Comparison of ENCODE assay signal across 17 cellular contexts in the genomic region with DNA sequence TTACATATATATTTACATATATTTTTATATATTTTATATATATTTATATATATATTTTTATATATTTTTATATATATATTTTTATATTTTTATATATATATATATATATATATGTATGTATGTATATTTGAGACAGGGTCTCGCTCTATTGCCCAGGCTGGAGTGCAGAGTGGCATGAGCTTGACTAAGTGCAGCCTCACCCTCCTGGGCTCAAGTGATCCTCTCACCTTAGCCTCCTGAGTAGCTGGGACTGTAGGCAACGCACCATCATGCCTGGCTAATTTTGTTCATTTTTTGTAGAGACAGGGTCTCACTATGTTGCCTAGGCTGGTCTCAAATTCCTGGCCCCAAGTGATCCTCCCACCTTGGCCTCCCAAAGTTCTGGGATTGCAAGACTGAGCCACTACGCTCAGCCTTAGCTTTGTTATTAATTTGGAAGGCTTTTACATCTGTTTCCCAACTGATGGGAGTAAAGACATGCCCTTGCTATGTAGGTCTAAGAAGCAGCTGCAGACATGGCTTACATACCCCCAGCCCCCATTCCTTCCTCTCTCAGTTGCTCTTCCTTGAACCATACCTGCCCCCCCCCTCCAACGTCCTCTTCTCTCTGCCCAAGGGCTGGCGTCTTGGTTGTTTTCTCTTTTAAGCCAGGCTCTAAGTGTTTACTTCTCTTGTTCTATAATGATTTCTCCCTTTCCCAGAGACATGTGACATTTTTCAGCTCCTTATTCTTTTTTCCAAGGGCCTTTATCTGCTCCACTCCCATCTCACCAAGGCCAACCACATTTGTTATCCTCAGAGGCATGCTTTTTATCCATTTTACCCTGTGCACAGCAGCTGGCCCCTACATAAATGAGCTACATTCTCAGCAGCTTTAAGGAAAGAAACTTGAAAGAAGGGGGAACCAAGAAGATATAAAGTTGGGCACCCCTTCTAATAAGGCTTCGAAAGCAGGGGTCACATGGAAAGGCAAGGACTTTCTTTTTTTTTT.
DNase-seq lines count a peak whose midpoint lies in the region; ATAC-seq, FAIRE-seq and TF ChIP-seq lines count a peak whose summit lies in the region.
"Had no signal": no experiment of that assay in that cellular context is flagged by ENCODE, and none has a peak within 500 bp of the region (broad histone marks: within the 10 kb centered on the region; RNA-seq: fewer than 3 reads in every experiment).

No MANE protein-coding gene starts in this region.

- H3K4me1 ChIP-seq in Panc1 (ENCODE audit: control insufficient read depth, insufficient read depth, low read length) (peaks cover 4% of the 10 kb centered on the region; the same call in 1 of the 2 replicates), mesodermal cell (ENCODE audit: control insufficient read depth, insufficient read depth, low read length, poor library complexity, severe bottlenecking) (no peaks in the 10 kb centered on the region)

- WGBS in mesodermal cell (ENCODE audit: insufficient coverage in 2 of 2), 2 experiments: 89 to 91% methylated on average over 5 to 6 of the region's 6 CpGs

- no peak overlapping the region for H3K27ac Mint-ChIP-seq in activated CD4-positive, alpha-beta T cell treated with anti-CD3 and anti-CD28 coated beads, Interleukin-2, amount 10 ng/mL, durations not matched to agents 7 days and 5 days
- H3K27ac Mint-ChIP-seq in activated CD4-positive, alpha-beta T cell treated with anti-CD3 and anti-CD28 coated beads, Interleukin-2, amount 10 ng/mL, durations not matched to agents 24 days and 14 days: no peak overlapping the region

- BruUV-seq in Panc1 (replicated peaks; lab: Mats Ljungman, UMichigan): no TSS peak

- H3K9me3 ChIP-seq in Panc1 (ENCODE audit: control insufficient read depth, insufficient read depth, low read depth, low read length): no peaks in the 10 kb centered on the region
- no peaks in the 10 kb centered on the region for H3K9me3 ChIP-seq in mesodermal cell (ENCODE audit: control insufficient read depth, low read length)

- no peak for ATAC-seq in Panc1
- no peak for ATAC-seq in GM18861 (IDR thresholded peaks at IDR 0.05; ENCODE audit: unreplicated experiment)

- no peak overlapping the region for H3K4me3 Mint-ChIP-seq in activated CD4-positive, alpha-beta T cell treated with anti-CD3 and anti-CD28 coated beads, Interleukin-2, amount 10 ng/mL, durations not matched to agents 7 days and 5 days
- no peak overlapping the region for H3K4me3 Mint-ChIP-seq in activated CD4-positive, alpha-beta T cell treated with anti-CD3 and anti-CD28 coated beads, Interleukin-2, amount 10 ng/mL, durations not matched to agents 24 days and 14 days
- H3K4me3 Mint-ChIP-seq: CD14-positive monocyte had no signal

- H3K27me3 ChIP-seq in Panc1 (ENCODE audit: control insufficient read depth, insufficient read depth, low read length): no peaks in the 10 kb centered on the region

- peaks cover 4% of the 10 kb centered on the region for H3K4me1 Mint-ChIP-seq in activated CD4-positive, alpha-beta T cell treated with anti-CD3 and anti-CD28 coated beads, Interleukin-2, amount 10 ng/mL, durations not matched to agents 7 days and 5 days
- peaks cover 16% of the 10 kb centered on the region for H3K4me1 Mint-ChIP-seq in activated CD4-positive, alpha-beta T cell treated with anti-CD3 and anti-CD28 coated beads, Interleukin-2, amount 10 ng/mL, durations not matched to agents 24 days and 14 days
- H3K4me1 Mint-ChIP-seq: CD14-positive monocyte had no signal

- peak; percentile 68 for FAIRE-seq in A204.1 (lab: Jason Lieb, UNC)
- no peak for FAIRE-seq in GM12891 (lab: Jason Lieb, UNC)
- FAIRE-seq: GM12892 had no signal

- intact Hi-C loops in activated CD4-positive, alpha-beta T cell treated with anti-CD3 and anti-CD28 coated beads, Interleukin-2, amount 10 ng/mL, durations not matched to agents 24 days and 14 days (cut with micrococcal nuclease): loop anchor here (5.0 kb wide), 1 partner anchor 391 kb away; no protein-coding TSS in a partner anchor
- intact Hi-C loops in Panc1 (cut with micrococcal nuclease; ENCODE audit: unreplicated experiment): no loop called here

- no peak for TF ChIP-seq CTCF in Panc1 (IDR thresholded peaks at IDR 0.05)

- DNase-seq in activated CD4-positive, alpha-beta T cell treated with anti-CD3 and anti-CD28 coated beads, Interleukin-2, amount 10 ng/mL, durations not matched to agents 7 days and 5 days: peak; percentile 11
- no peak for DNase-seq in activated CD4-positive, alpha-beta T cell treated with anti-CD3 and anti-CD28 coated beads, Interleukin-2, amount 10 ng/mL, durations not matched to agents 24 days and 14 days
- DNase-seq in Panc1 (ENCODE audit: low read depth, low spot score) (no peak), GM12891 (ENCODE audit: insufficient read length, low spot score) (no peak), NCI-H146 (lab: John Stamatoyannopoulos, UW) (no peak)
- DNase-seq: COR-L47, GM23248, NCI-H1694, NCI-H2107, NCI-H446, NCI-H774, SIG-M5 had no signal

- POLR2A ChIA-PET in activated CD4-positive, alpha-beta T cell treated with anti-CD3 and anti-CD28 coated beads, Interleukin-2, amount 10 ng/mL, durations not matched to agents 7 days and 5 days (lab: Charles Lee): no interaction called here
- POLR2A ChIA-PET in Panc1 (lab: Charles Lee): interaction anchor here (0.6 kb wide), 1 partner anchor 49 kb away, joined by 3 read pairs; no protein-coding TSS in a partner anchor

- peak overlapping the region; percentile 58; the same call in 1 of the 2 replicates for H3K27ac ChIP-seq in Panc1 (ENCODE audit: low read length)
- H3K27ac ChIP-seq in mesodermal cell (ENCODE audit: low read depth, low read length, severe bottlenecking): peak overlapping the region; percentile 36
- H3K27ac ChIP-seq: GM23248 had no signal

- H3K36me3 Mint-ChIP-seq in activated CD4-positive, alpha-beta T cell treated with anti-CD3 and anti-CD28 coated beads, Interleukin-2, amount 10 ng/mL, durations not matched to agents 7 days and 5 days (ENCODE audit: low read depth): peaks cover 2% of the 10 kb centered on the region
- no peaks in the 10 kb centered on the region for H3K36me3 Mint-ChIP-seq in activated CD4-positive, alpha-beta T cell treated with anti-CD3 and anti-CD28 coated beads, Interleukin-2, amount 10 ng/mL, durations not matched to agents 24 days and 14 days (ENCODE audit: low read depth)
- H3K36me3 Mint-ChIP-seq: CD14-positive monocyte had no signal

- in situ Hi-C loops in Panc1 (cut with HindIII; ENCODE audit: low pct_unique_long_range_greater_than_20kb, low sequenced_read_pairs): no loop called here

- peaks cover 5% of the 10 kb centered on the region for H3K9me3 Mint-ChIP-seq in activated CD4-positive, alpha-beta T cell treated with anti-CD3 and anti-CD28 coated beads, Interleukin-2, amount 10 ng/mL, durations not matched to agents 7 days and 5 days
- peaks cover 10% of the 10 kb centered on the region for H3K9me3 Mint-ChIP-seq in activated CD4-positive, alpha-beta T cell treated with anti-CD3 and anti-CD28 coated beads, Interleukin-2, amount 10 ng/mL, durations not matched to agents 24 days and 14 days

- H3K27me3 Mint-ChIP-seq in activated CD4-positive, alpha-beta T cell treated with anti-CD3 and anti-CD28 coated beads, Interleukin-2, amount 10 ng/mL, durations not matched to agents 7 days and 5 days: no peaks in the 10 kb centered on the region
- H3K27me3 Mint-ChIP-seq in activated CD4-positive, alpha-beta T cell treated with anti-CD3 and anti-CD28 coated beads, Interleukin-2, amount 10 ng/mL, durations not matched to agents 24 days and 14 days: no peaks in the 10 kb centered on the region

- H3K36me3 ChIP-seq in Panc1 (ENCODE audit: control insufficient read depth, insufficient read depth, low read length): no peaks in the 10 kb centered on the region
- no peaks in the 10 kb centered on the region for H3K36me3 ChIP-seq in mesodermal cell (ENCODE audit: control insufficient read depth, insufficient read depth, low read length)

- CTCF ChIA-PET in activated CD4-positive, alpha-beta T cell treated with anti-CD3 and anti-CD28 coated beads, Interleukin-2, amount 10 ng/mL, durations not matched to agents 7 days and 5 days (lab: Charles Lee): interaction anchor here (0.6 to 1.4 kb wide), 2 partner anchors 14 kb away, joined by 3 to 4 read pairs; no protein-coding TSS in a partner anchor
- CTCF ChIA-PET in Panc1 (lab: Charles Lee): interaction anchor here (0.5 to 1.4 kb wide), 2 partner anchors 7 to 31 kb away, joined by 3 to 5 read pairs; no protein-coding TSS in a partner anchor

- H3K4me3 ChIP-seq in Panc1 (ENCODE audit: low read depth in 2 of 2, low read length in 2 of 2) (no peak overlapping the region), mesodermal cell (ENCODE audit: extremely low read depth, insufficient read depth, low read length, poor library complexity, severe bottlenecking) (no peak overlapping the region)
- H3K4me3 ChIP-seq: GM23248 had no signal

- TF ChIP-seq POLR2A in GM12891 (IDR thresholded peaks at IDR 0.05; ENCODE audit: low read depth, low read length): no peak

TF ChIP-seq in GM12891, 5 proteins besides CTCF, POLR2A, EP300 and RAD21:
- no peak for TF ChIP-seq TAF1 (IDR thresholded peaks at IDR 0.05; ENCODE audit: low read depth, low read length)
- no peak for TF ChIP-seq POLR2AphosphoS5 (IDR thresholded peaks at IDR 0.05; ENCODE audit: low read depth, low read length)
